Comparison of ENCODE assay signal across 2 cellular contexts in genomic region chr5:81852277-81853004, GRCh38.
TF ChIP-seq lines count a peak whose summit lies in the region.

No MANE protein-coding gene starts in this region.

TF ChIP-seq in IMR-90, 13 proteins besides CTCF, POLR2A, EP300 and RAD21:
- TF ChIP-seq CHD1 (IDR thresholded peaks at IDR 0.05; ENCODE audit: low read depth, low read length) (no peak), USF2 (IDR thresholded peaks at IDR 0.05; ENCODE audit: low read depth, low read length) (no peak), RCOR1 (IDR thresholded peaks at IDR 0.05; ENCODE audit: insufficient replicate concordance, low read length) (no peak), NFE2L2 (IDR thresholded peaks at IDR 0.05; ENCODE audit: low read depth, low read length) (no peak), FOS (IDR thresholded peaks at IDR 0.05; ENCODE audit: low read depth, low read length) (no peak), BHLHE40 (IDR thresholded peaks at IDR 0.05; ENCODE audit: low read depth, low read length) (no peak), MXI1 (IDR thresholded peaks at IDR 0.05; ENCODE audit: borderline replicate concordance, low read depth, low read length) (no peak), ELK1 (IDR thresholded peaks at IDR 0.05; ENCODE audit: borderline replicate concordance, low read depth, low read length) (no peak), MAZ (IDR thresholded peaks at IDR 0.05; ENCODE audit: borderline replicate concordance, low read depth, low read length) (no peak)

TF ChIP-seq in H1, 55 proteins besides CTCF, POLR2A, EP300 and RAD21:
- TF ChIP-seq NANOG (IDR thresholded peaks at IDR 0.05; ENCODE audit: insufficient read depth, low read depth, low read length, poor library complexity, severe bottlenecking): peak; percentile 2
- TF ChIP-seq TAF1 (IDR thresholded peaks at IDR 0.05; ENCODE audit: low read depth, low read length): peak; percentile 40; the same call in 1 of the 2 replicates
- TF ChIP-seq CHD7 (IDR thresholded peaks at IDR 0.05; ENCODE audit: insufficient replicate concordance, low read length): no peak
- peak; percentile 92 for TF ChIP-seq TCF12 (IDR thresholded peaks at IDR 0.05; ENCODE audit: low read depth, low read length)
- peak; percentile 47 for TF ChIP-seq SAP30 (IDR thresholded peaks at IDR 0.05; ENCODE audit: insufficient read depth, insufficient replicate concordance, low read length)
- TF ChIP-seq SIN3A (conservative IDR thresholded peaks at IDR 0.05 in 1 of 2, IDR thresholded peaks at IDR 0.05 in 1 of 2; ENCODE audit: low read depth in 1 of 2, low read length in 2 of 2): peak in 1 of 2 experiments; percentile 14; a peak in 1 of 4 replicates
- no peak; the same call in 1 of the 2 replicates for TF ChIP-seq RBBP5 (IDR thresholded peaks at IDR 0.05; ENCODE audit: borderline replicate concordance, low read depth, low read length)
- no peak for TF ChIP-seq POLR2AphosphoS5 (IDR thresholded peaks at IDR 0.05; ENCODE audit: low read depth, low read length)
